Comparison of ENCODE assay signal across 8 cellular contexts in genomic region chr6:29651413-29652197, GRCh38. TPM values are rescaled to one million over a fixed set of nuclear protein-coding genes. Genes with fewer than 3 reads are reported as not detected.
DNase-seq lines count a peak whose midpoint lies in the region; ATAC-seq and TF ChIP-seq lines count a peak whose summit lies in the region.

No MANE protein-coding gene starts in this region.

- peaks cover 6% of the 10 kb centered on the region for H3K4me1 Mint-ChIP-seq in activated CD4-positive, alpha-beta memory T cell treated with anti-CD3 and anti-CD28 coated beads for 36 hours (ENCODE audit: low read depth)
- peaks cover 12% of the 10 kb centered on the region for H3K4me1 Mint-ChIP-seq in activated CD4-positive, alpha-beta memory T cell treated with anti-CD3 and anti-CD28 coated beads, Interleukin-2, amount 10 ng/mL, durations not matched to agents 7 days and 5 days
- peaks cover 10 to 27% (median 14%) of the 10 kb centered on the region in 3 donors for H3K4me1 Mint-ChIP-seq in naive B cell

- no peak for TF ChIP-seq POLR2A in breast epithelium (IDR thresholded peaks at IDR 0.05)

- no peak overlapping the region for H3K27ac ChIP-seq in breast epithelium

- intact Hi-C loops in activated CD4-positive, alpha-beta memory T cell treated with anti-CD3 and anti-CD28 coated beads for 36 hours (cut with micrococcal nuclease) = loop anchor here (5.0 kb wide), 1 partner anchor 56 kb away; no protein-coding TSS in a partner anchor
- intact Hi-C loops in breast epithelium (cut with DNase I; ENCODE audit: low total_unique reads) = no loop called here

- no peaks in the 10 kb centered on the region for H3K9me3 ChIP-seq in breast epithelium

- CTCF ChIA-PET in activated CD4-positive, alpha-beta memory T cell treated with anti-CD3 and anti-CD28 coated beads for 36 hours (lab: Charles Lee) = interaction anchor here (0.7 to 6.6 kb wide), 16 partner anchors 11 to 814 kb away, joined by 3 to 150 read pairs (median 7); partner anchors contain the start of gene GABBR1
- CTCF ChIA-PET in activated CD4-positive, alpha-beta memory T cell treated with anti-CD3 and anti-CD28 coated beads, Interleukin-2, amount 10 ng/mL, durations not matched to agents 7 days and 5 days (lab: Charles Lee) = interaction anchor here (0.7 to 7.1 kb wide), 14 partner anchors 9 to 415 kb away, joined by 3 to 164 read pairs (median 10); no protein-coding TSS in a partner anchor

- peak; percentile 40 to 58 (median 57) for TF ChIP-seq CTCF in breast epithelium (IDR thresholded peaks at IDR 0.05)

- POLR2A ChIA-PET in activated CD4-positive, alpha-beta memory T cell treated with anti-CD3 and anti-CD28 coated beads for 36 hours (lab: Charles Lee) = no interaction called here
- POLR2A ChIA-PET in activated CD4-positive, alpha-beta memory T cell treated with anti-CD3 and anti-CD28 coated beads, Interleukin-2, amount 10 ng/mL, durations not matched to agents 7 days and 5 days (lab: Charles Lee) = no interaction called here

- H3K4me3 ChIP-seq in breast epithelium = no peak overlapping the region

- no peaks in the 10 kb centered on the region for H3K9me3 Mint-ChIP-seq in activated CD4-positive, alpha-beta memory T cell treated with anti-CD3 and anti-CD28 coated beads for 36 hours
- H3K9me3 Mint-ChIP-seq in activated CD4-positive, alpha-beta memory T cell treated with anti-CD3 and anti-CD28 coated beads, Interleukin-2, amount 10 ng/mL, durations not matched to agents 7 days and 5 days = no peaks in the 10 kb centered on the region
- peaks cover 0 to 4% (median 0%) of the 10 kb centered on the region in 7 donors for H3K9me3 Mint-ChIP-seq in naive B cell

- H3K27ac Mint-ChIP-seq in activated CD4-positive, alpha-beta memory T cell treated with anti-CD3 and anti-CD28 coated beads for 36 hours = peak overlapping the region; percentile 16
- H3K27ac Mint-ChIP-seq in activated CD4-positive, alpha-beta memory T cell treated with anti-CD3 and anti-CD28 coated beads, Interleukin-2, amount 10 ng/mL, durations not matched to agents 7 days and 5 days = no peak overlapping the region
- H3K27ac Mint-ChIP-seq in naive B cell = peak overlapping the region in 4 of 6 donors; percentile 33 to 70 (median 52)

- peaks cover 5% of the 10 kb centered on the region for H3K27me3 Mint-ChIP-seq in activated CD4-positive, alpha-beta memory T cell treated with anti-CD3 and anti-CD28 coated beads for 36 hours
- H3K27me3 Mint-ChIP-seq in activated CD4-positive, alpha-beta memory T cell treated with anti-CD3 and anti-CD28 coated beads, Interleukin-2, amount 10 ng/mL, durations not matched to agents 7 days and 5 days = peaks cover 15% of the 10 kb centered on the region
- peaks cover 9 to 24% (median 13%) of the 10 kb centered on the region in 3 donors for H3K27me3 Mint-ChIP-seq in naive B cell

- no peaks in the 10 kb centered on the region for H3K36me3 ChIP-seq in breast epithelium

- H3K27me3 ChIP-seq in breast epithelium = no peaks in the 10 kb centered on the region

- H3K4me1 ChIP-seq in breast epithelium = no peaks in the 10 kb centered on the region

- DNase-seq in activated CD4-positive, alpha-beta memory T cell treated with anti-CD3 and anti-CD28 coated beads for 36 hours = no peak
- DNase-seq in activated CD4-positive, alpha-beta memory T cell treated with anti-CD3 and anti-CD28 coated beads, Interleukin-2, amount 10 ng/mL, durations not matched to agents 7 days and 5 days = no peak
- peak; percentile 35 for DNase-seq in NCI-H2227 (lab: John Stamatoyannopoulos, UW; ENCODE audit: unreplicated experiment)
- DNase-seq in breast epithelium (ENCODE audit: low spot score in 2 of 2) = no peak
- peak; percentile 49 for DNase-seq in naive B cell
- no peak for DNase-seq in A172 (ENCODE audit: low spot score)
- no peak for DNase-seq in activated CD8-positive, alpha-beta memory T cell treated with anti-CD3 and anti-CD28 coated beads, Interleukin-2, amount 50 U/mL, for 48 hours

- ATAC-seq in naive B cell (ENCODE audit: low read depth in 2 of 2) (no peak), HG03039 (IDR thresholded peaks at IDR 0.05; ENCODE audit: unreplicated experiment) (no peak)

- no peaks in the 10 kb centered on the region for H3K36me3 Mint-ChIP-seq in activated CD4-positive, alpha-beta memory T cell treated with anti-CD3 and anti-CD28 coated beads for 36 hours
- no peaks in the 10 kb centered on the region for H3K36me3 Mint-ChIP-seq in activated CD4-positive, alpha-beta memory T cell treated with anti-CD3 and anti-CD28 coated beads, Interleukin-2, amount 10 ng/mL, durations not matched to agents 7 days and 5 days (ENCODE audit: low read depth)
- H3K36me3 Mint-ChIP-seq in naive B cell = no peaks in the 10 kb centered on the region

- peak overlapping the region; percentile 31 for H3K4me3 Mint-ChIP-seq in activated CD4-positive, alpha-beta memory T cell treated with anti-CD3 and anti-CD28 coated beads for 36 hours
- no peak overlapping the region for H3K4me3 Mint-ChIP-seq in activated CD4-positive, alpha-beta memory T cell treated with anti-CD3 and anti-CD28 coated beads, Interleukin-2, amount 10 ng/mL, durations not matched to agents 7 days and 5 days
- peak overlapping the region in 2 of 8 donors; percentile 40 to 44 for H3K4me3 Mint-ChIP-seq in naive B cell

RNA-seq across cellular contexts. Expression of gene MOG, which starts 5.3 kb away (rescaled TPM):
- total RNA-seq in activated CD4-positive, alpha-beta memory T cell treated with anti-CD3 and anti-CD28 coated beads for 36 hours = not detected
- total RNA-seq in activated CD4-positive, alpha-beta memory T cell treated with anti-CD3 and anti-CD28 coated beads, Interleukin-2, amount 10 ng/mL, durations not matched to agents 7 days and 5 days = not detected
- total RNA-seq in breast epithelium = not detected
- polyA plus RNA-seq in naive B cell (ENCODE audit: low read depth in 6 of 6) = not detected
- not detected in 2 replicates for total RNA-seq in A172 (2014; rRNA removed; shearing (Covaris generic))

RNA-seq across cellular contexts. Expression of gene GABBR1, which starts 18.6 kb away (rescaled TPM):
- total RNA-seq in activated CD4-positive, alpha-beta memory T cell treated with anti-CD3 and anti-CD28 coated beads for 36 hours = 10 to 100 TPM; 21.1 to 23.5 TPM
- total RNA-seq in activated CD4-positive, alpha-beta memory T cell treated with anti-CD3 and anti-CD28 coated beads, Interleukin-2, amount 10 ng/mL, durations not matched to agents 7 days and 5 days = 10 to 100 TPM; 32.8 to 35.0 TPM
- total RNA-seq in breast epithelium = 10 to 100 TPM; 26.1 to 49.2 (median 48.4) TPM
- 10 to 100 TPM in 1 of 6 donors, 1 to 10 TPM in 4, not detected in 1; 4.1 to 11.3 (median 4.6) TPM for polyA plus RNA-seq in naive B cell (ENCODE audit: low read depth in 6 of 6)
- total RNA-seq in A172 (2014; rRNA removed; shearing (Covaris generic)) = 1.3 and 4.4 TPM in 2 replicates

RNA-seq across cellular contexts. Expression of gene ZFP57, which starts 29.3 kb away (rescaled TPM):
- not detected for total RNA-seq in activated CD4-positive, alpha-beta memory T cell treated with anti-CD3 and anti-CD28 coated beads for 36 hours
- total RNA-seq in activated CD4-positive, alpha-beta memory T cell treated with anti-CD3 and anti-CD28 coated beads, Interleukin-2, amount 10 ng/mL, durations not matched to agents 7 days and 5 days = not detected
- 1 to 10 TPM in 1 of 3 donors, under 1 TPM in 1, not detected in 1; 0.29 to 2.9 TPM for total RNA-seq in breast epithelium
- polyA plus RNA-seq in naive B cell (ENCODE audit: low read depth in 6 of 6) = 1 to 10 TPM in 3 of 6 donors, not detected in 3; 1.8 to 3.1 (median 2.5) TPM
- total RNA-seq in A172 (2014; rRNA removed; shearing (Covaris generic)) = not detected in 2 replicates

Comparison
In these comparisons a context has a peak if more than half of its experiments do, and no peak if none do; other contexts are left out.
1. DNase-seq: peak in NCI-H2227 (single experiment) and naive B cell (single experiment); none in activated CD4-positive, alpha-beta memory T cell treated with anti-CD3 and anti-CD28 coated beads for 36 hours (single experiment), activated CD4-positive, alpha-beta memory T cell treated with anti-CD3 and anti-CD28 coated beads, Interleukin-2, amount 10 ng/mL, durations not matched to agents 7 days and 5 days (single experiment), breast epithelium (0 of 2), A172 (single experiment) and activated CD8-positive, alpha-beta memory T cell treated with anti-CD3 and anti-CD28 coated beads, Interleukin-2, amount 50 U/mL, for 48 hours (single experiment).